Comparison of ENCODE assay signal across 18 cellular contexts in the genomic region with DNA sequence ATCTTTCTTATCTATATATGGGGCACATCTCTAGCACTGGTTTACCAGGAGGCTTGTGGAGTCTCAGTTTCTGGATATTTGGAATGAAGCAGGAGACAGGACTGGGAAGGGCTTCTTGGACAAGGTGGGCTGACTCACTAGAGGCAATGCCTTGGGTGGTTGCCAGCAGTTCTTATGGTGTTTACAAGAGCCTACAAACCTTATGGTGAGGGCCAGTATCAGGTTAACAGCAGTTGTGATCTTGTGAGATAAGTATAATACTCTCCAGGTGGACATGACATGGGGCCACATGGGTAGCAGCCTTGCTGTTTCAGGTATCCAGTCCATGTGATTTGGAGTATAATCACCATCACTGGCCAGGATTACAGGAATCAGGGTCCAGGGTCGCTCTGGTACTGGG. TPM values are rescaled to one million over a fixed set of nuclear protein-coding genes. Genes with fewer than 3 reads are reported as not detected.
DNase-seq lines count a peak whose midpoint lies in the region; ATAC-seq and TF ChIP-seq lines count a peak whose summit lies in the region.
"Had no signal": no experiment of that assay in that cellular context is flagged by ENCODE, and none has a peak within 500 bp of the region (broad histone marks: within the 10 kb centered on the region; RNA-seq: fewer than 3 reads in every experiment).

No MANE protein-coding gene starts in this region.

- intact Hi-C loops in Right ventricle myocardium superior (cut with DNase I), result no loop called here

- no peak for ATAC-seq in Right ventricle myocardium superior (ENCODE audit: poor library complexity)
- ATAC-seq in stimulated activated naive CD8-positive, alpha-beta T cell treated with anti-CD3 and anti-CD28 coated beads, Interleukin-15, Interleukin-2, amounts not matched to agents 100 U/mL and 50 U/mL, for 24 hours, result no peak
- no peak for ATAC-seq in HG03280 (IDR thresholded peaks at IDR 0.05; ENCODE audit: unreplicated experiment)
- ATAC-seq: activated T-helper 17 cell treated with anti-CD3 and anti-CD28 coated beads, Interleukin-2, amount 50 U/mL, for 72 hours; lower lobe of right lung had no signal

- peaks cover 31% of the 10 kb centered on the region for H3K4me1 Mint-ChIP-seq in HFFc6 (ENCODE audit: low read depth)

- TF ChIP-seq CTCF in HFFc6 (IDR thresholded peaks at IDR 0.05) (no peak), astrocyte of the spinal cord (IDR thresholded peaks at IDR 0.05; ENCODE audit: low read depth, low read length) (no peak)

- no peak overlapping the region for H3K4me3 Mint-ChIP-seq in HFFc6
- H3K4me3 Mint-ChIP-seq: activated CD4-positive, alpha-beta T cell treated with anti-CD3 and anti-CD28 coated beads, Interleukin-2, amount 10 ng/mL, durations not matched to agents 7 days and 5 days; activated T-helper 17 cell treated with anti-CD3 and anti-CD28 coated beads, Interleukin-2, amount 50 U/mL, for 72 hours; brain; CD4-positive, CD25-positive, alpha-beta regulatory T cell; T-helper 1 cell treated with Interleukin-12 subunit alpha and Interleukin-12 subunit beta and Interleukin-4 antibody, amounts not matched to agents 30 μg/mL and 1 μg/mL, for 36 hours had no signal

- H3K27ac Mint-ChIP-seq in HFFc6, result no peak overlapping the region
- H3K27ac Mint-ChIP-seq: activated CD4-positive, alpha-beta T cell treated with anti-CD3 and anti-CD28 coated beads, Interleukin-2, amount 10 ng/mL, durations not matched to agents 7 days and 5 days; activated T-helper 17 cell treated with anti-CD3 and anti-CD28 coated beads, Interleukin-2, amount 50 U/mL, for 72 hours; brain; CD4-positive, CD25-positive, alpha-beta regulatory T cell; T-helper 1 cell treated with Interleukin-12 subunit alpha and Interleukin-12 subunit beta and Interleukin-4 antibody, amounts not matched to agents 30 μg/mL and 1 μg/mL, for 36 hours had no signal

- no peak overlapping the region for H3K4me3 ChIP-seq in astrocyte of the spinal cord (ENCODE audit: low read depth, low read length)
- no peak overlapping the region for H3K4me3 ChIP-seq in skeletal muscle cell (ENCODE audit: low read depth, low read length)
- H3K4me3 ChIP-seq: lower lobe of right lung, spleen, thoracic aorta had no signal

- no peaks in the 10 kb centered on the region for H3K9me3 Mint-ChIP-seq in HFFc6
- H3K9me3 Mint-ChIP-seq: activated CD4-positive, alpha-beta T cell treated with anti-CD3 and anti-CD28 coated beads, Interleukin-2, amount 10 ng/mL, durations not matched to agents 7 days and 5 days; activated T-helper 17 cell treated with anti-CD3 and anti-CD28 coated beads, Interleukin-2, amount 50 U/mL, for 72 hours; brain; CD4-positive, CD25-positive, alpha-beta regulatory T cell; T-helper 1 cell treated with Interleukin-12 subunit alpha and Interleukin-12 subunit beta and Interleukin-4 antibody, amounts not matched to agents 30 μg/mL and 1 μg/mL, for 36 hours had no signal

- DNase-seq in HFFc6, result peak; percentile 10
- DNase-seq in NCI-H2196 (lab: John Stamatoyannopoulos, UW; ENCODE audit: unreplicated experiment), result peak; percentile 46
- DNase-seq in astrocyte of the spinal cord (ENCODE audit: low read depth, low spot score), result peak; percentile 59
- DNase-seq in skeletal muscle cell (ENCODE audit: low read depth), result peak; percentile 39
- no peak for DNase-seq in activated T-cell treated with anti-CD3 and anti-CD28 coated beads for 4 hours
- no peak for DNase-seq in Right ventricle myocardium superior
- no peak for DNase-seq in stimulated activated naive CD8-positive, alpha-beta T cell treated with anti-CD3 and anti-CD28 coated beads, Interleukin-15, Interleukin-2, amounts not matched to agents 100 U/mL and 50 U/mL, for 24 hours
- DNase-seq: activated CD4-positive, alpha-beta T cell treated with anti-CD3 and anti-CD28 coated beads, Interleukin-2, amount 10 ng/mL, durations not matched to agents 7 days and 5 days; CD4-positive, CD25-positive, alpha-beta regulatory T cell; hypothalamus; lower lobe of right lung; NCI-H187 treated with DMSO at 0.1 percent for 48 hours; spleen had no signal

- peaks cover 2% of the 10 kb centered on the region; the same call in 1 of the 2 replicates for H3K27me3 Mint-ChIP-seq in HFFc6 (ENCODE audit: insufficient read depth)
- H3K27me3 Mint-ChIP-seq: activated CD4-positive, alpha-beta T cell treated with anti-CD3 and anti-CD28 coated beads, Interleukin-2, amount 10 ng/mL, durations not matched to agents 7 days and 5 days; activated T-helper 17 cell treated with anti-CD3 and anti-CD28 coated beads, Interleukin-2, amount 50 U/mL, for 72 hours; brain; CD4-positive, CD25-positive, alpha-beta regulatory T cell had no signal

- H3K36me3 Mint-ChIP-seq in HFFc6 (ENCODE audit: low read depth), result no peaks in the 10 kb centered on the region
- H3K36me3 Mint-ChIP-seq: brain; CD4-positive, CD25-positive, alpha-beta regulatory T cell had no signal

- in situ Hi-C loops in astrocyte of the spinal cord (cut with HindIII; ENCODE audit: low sequenced_read_pairs), result no loop called here

RNA-seq across cellular contexts. Expression of a gene that starts 10.2 kb away (rescaled TPM):
- 1 to 10 TPM in 4 of 6 experiments, under 1 TPM in 2; 0.85 to 3.3 (median 3.0) TPM for total RNA-seq in HFFc6 (2021; fragmentation: NEBNext Ultra II Directional; extraction: Animal tissue kit (Norgen Biotek cat#: 25700))
- total RNA-seq in Right ventricle myocardium superior, result 1.4 TPM

RNA-seq across cellular contexts. Expression of a gene that starts 13.2 kb away (rescaled TPM):
- under 1 TPM; 0.12 to 0.43 (median 0.28) TPM for total RNA-seq in HFFc6 (2021; fragmentation: NEBNext Ultra II Directional; extraction: Animal tissue kit (Norgen Biotek cat#: 25700))
- total RNA-seq in Right ventricle myocardium superior, result 0.78 TPM

RNA-seq across cellular contexts. Expression of a gene that starts 41.7 kb away (rescaled TPM):
- total RNA-seq in HFFc6 (2021; fragmentation: NEBNext Ultra II Directional; extraction: Animal tissue kit (Norgen Biotek cat#: 25700)), result not detected
- not detected for total RNA-seq in Right ventricle myocardium superior
- total RNA-seq: activated CD4-positive, alpha-beta T cell treated with anti-CD3 and anti-CD28 coated beads, Interleukin-2, amount 10 ng/mL, durations not matched to agents 7 days and 5 days; activated T-helper 17 cell treated with anti-CD3 and anti-CD28 coated beads, Interleukin-2, amount 50 U/mL, for 72 hours; CD4-positive, CD25-positive, alpha-beta regulatory T cell; spleen; thoracic aorta had no signal

Comparison
In these comparisons a context has a peak if more than half of its experiments do, and no peak if none do; other contexts are left out.
1. DNase-seq: peak in HFFc6 (single experiment), NCI-H2196 (single experiment), astrocyte of the spinal cord (single experiment) and skeletal muscle cell (single experiment); none in activated T-cell treated with anti-CD3 and anti-CD28 coated beads for 4 hours (single experiment), Right ventricle myocardium superior (single experiment) and stimulated activated naive CD8-positive, alpha-beta T cell treated with anti-CD3 and anti-CD28 coated beads, Interleukin-15, Interleukin-2, amounts not matched to agents 100 U/mL and 50 U/mL, for 24 hours (single experiment).